In genomic region chr11:560305-561147, GRCh38 we compare ENCODE assay signal across 1 cellular context.
A peak's percentile ranks its signal among the peaks of the same experiment; 100 is the strongest.
TF ChIP-seq lines count a peak whose summit lies in the region.

A gene with protein sequence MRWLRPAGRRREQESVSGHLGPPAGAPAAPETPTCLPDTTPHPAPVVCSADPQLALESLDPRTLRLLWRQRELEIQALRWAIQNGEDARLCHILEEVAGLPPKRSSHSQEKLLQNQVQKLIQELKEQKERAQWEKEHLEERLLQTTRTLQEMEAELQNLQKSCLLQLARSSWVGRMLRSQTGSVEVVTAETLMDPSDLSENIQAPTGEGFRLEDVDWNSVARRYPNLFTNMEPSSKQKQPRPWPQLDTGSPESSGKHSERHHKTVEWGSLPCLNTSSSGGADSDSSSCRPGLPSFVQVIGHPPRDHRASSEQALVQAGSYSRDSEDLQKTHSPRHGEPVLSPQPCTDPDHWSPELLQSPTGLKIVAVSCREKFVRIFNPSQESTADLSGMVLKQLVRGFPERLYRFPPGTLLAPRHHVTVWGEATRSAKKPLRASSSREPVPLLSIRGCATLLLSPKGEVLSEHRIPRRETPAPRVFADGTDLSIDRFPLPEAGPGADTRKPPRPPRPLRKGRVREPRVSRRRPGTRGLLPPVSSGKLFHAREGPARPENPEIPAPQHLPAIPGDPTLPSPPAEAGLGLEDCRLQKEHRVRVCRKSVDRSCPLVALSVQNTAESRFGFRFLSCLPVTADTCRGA (minus strand): TSS chr11:560738. CDS start chr11:560716, 22 bp downstream.
A gene with protein sequence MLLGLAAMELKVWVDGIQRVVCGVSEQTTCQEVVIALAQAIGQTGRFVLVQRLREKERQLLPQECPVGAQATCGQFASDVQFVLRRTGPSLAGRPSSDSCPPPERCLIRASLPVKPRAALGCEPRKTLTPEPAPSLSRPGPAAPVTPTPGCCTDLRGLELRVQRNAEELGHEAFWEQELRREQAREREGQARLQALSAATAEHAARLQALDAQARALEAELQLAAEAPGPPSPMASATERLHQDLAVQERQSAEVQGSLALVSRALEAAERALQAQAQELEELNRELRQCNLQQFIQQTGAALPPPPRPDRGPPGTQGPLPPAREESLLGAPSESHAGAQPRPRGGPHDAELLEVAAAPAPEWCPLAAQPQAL (plus strand): TSS chr11:560970. CDS start chr11:561769, 799 bp downstream.

TF ChIP-seq in K562, 482 proteins besides CTCF, POLR2A, EP300 and RAD21 (continued from another document and continues in another):
- TF ChIP-seq, protein P1, sequence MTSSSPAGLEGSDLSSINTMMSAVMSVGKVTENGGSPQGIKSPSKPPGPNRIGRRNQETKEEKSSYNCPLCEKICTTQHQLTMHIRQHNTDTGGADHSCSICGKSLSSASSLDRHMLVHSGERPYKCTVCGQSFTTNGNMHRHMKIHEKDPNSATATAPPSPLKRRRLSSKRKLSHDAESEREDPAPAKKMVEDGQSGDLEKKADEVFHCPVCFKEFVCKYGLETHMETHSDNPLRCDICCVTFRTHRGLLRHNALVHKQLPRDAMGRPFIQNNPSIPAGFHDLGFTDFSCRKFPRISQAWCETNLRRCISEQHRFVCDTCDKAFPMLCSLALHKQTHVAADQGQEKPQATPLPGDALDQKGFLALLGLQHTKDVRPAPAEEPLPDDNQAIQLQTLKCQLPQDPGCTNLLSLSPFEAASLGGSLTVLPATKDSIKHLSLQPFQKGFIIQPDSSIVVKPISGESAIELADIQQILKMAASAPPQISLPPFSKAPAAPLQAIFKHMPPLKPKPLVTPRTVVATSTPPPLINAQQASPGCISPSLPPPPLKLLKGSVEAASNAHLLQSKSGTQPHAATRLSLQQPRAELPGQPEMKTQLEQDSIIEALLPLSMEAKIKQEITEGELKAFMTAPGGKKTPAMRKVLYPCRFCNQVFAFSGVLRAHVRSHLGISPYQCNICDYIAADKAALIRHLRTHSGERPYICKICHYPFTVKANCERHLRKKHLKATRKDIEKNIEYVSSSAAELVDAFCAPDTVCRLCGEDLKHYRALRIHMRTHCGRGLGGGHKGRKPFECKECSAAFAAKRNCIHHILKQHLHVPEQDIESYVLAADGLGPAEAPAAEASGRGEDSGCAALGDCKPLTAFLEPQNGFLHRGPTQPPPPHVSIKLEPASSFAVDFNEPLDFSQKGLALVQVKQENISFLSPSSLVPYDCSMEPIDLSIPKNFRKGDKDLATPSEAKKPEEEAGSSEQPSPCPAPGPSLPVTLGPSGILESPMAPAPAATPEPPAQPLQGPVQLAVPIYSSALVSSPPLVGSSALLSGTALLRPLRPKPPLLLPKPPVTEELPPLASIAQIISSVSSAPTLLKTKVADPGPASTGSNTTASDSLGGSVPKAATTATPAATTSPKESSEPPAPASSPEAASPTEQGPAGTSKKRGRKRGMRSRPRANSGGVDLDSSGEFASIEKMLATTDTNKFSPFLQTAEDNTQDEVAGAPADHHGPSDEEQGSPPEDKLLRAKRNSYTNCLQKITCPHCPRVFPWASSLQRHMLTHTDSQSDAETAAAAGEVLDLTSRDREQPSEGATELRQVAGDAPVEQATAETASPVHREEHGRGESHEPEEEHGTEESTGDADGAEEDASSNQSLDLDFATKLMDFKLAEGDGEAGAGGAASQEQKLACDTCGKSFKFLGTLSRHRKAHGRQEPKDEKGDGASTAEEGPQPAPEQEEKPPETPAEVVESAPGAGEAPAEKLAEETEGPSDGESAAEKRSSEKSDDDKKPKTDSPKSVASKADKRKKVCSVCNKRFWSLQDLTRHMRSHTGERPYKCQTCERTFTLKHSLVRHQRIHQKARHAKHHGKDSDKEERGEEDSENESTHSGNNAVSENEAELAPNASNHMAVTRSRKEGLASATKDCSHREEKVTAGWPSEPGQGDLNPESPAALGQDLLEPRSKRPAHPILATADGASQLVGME (CRISPR knock-in tag; IDR thresholded peaks at IDR 0.05) = peak; percentile 57; the same call in 1 of the 2 replicates
- TF ChIP-seq FIP1L1 (IDR thresholded peaks at IDR 0.05; ENCODE audit: low read depth, low read length, poor library complexity, severe bottlenecking) (peak; percentile 67), ZBTB17 (CRISPR knock-in tag; IDR thresholded peaks at IDR 0.05) (peak; percentile 81), FOXK2 (conservative IDR thresholded peaks at IDR 0.05 in 1 of 2, IDR thresholded peaks at IDR 0.05 in 1 of 2; ENCODE audit: low read depth in 2 of 2) (no peak), HBP1 (CRISPR knock-in tag; IDR thresholded peaks at IDR 0.05) (no peak), ZNF197 (CRISPR knock-in tag; IDR thresholded peaks at IDR 0.05; ENCODE audit: low read depth) (no peak), JUNB (CRISPR knock-in tag; conservative IDR thresholded peaks at IDR 0.05) (no peak), ZKSCAN1 (IDR thresholded peaks at IDR 0.05; ENCODE audit: low read depth, low read length) (no peak), BRF1 (IDR thresholded peaks at IDR 0.05; ENCODE audit: borderline replicate concordance, extremely low read depth, insufficient read length) (no peak), HMG20B (CRISPR knock-in tag; IDR thresholded peaks at IDR 0.05) (no peak), RFX1 (IDR thresholded peaks at IDR 0.05) (no peak), CGGBP1 (CRISPR knock-in tag; IDR thresholded peaks at IDR 0.05) (no peak), ZNF41 (CRISPR knock-in tag; conservative IDR thresholded peaks at IDR 0.05) (no peak), ZNF764 (CRISPR knock-in tag; IDR thresholded peaks at IDR 0.05; ENCODE audit: low read depth) (0 out of 2 replicates have a peak, but pooled peaks have one; percentile 27), RBM25 (IDR thresholded peaks at IDR 0.05; ENCODE audit: low read depth, low read length, severe bottlenecking) (peak; percentile 99), SMAD2 (IDR thresholded peaks at IDR 0.05; ENCODE audit: low read depth, low read length) (no peak), TFAP4 (CRISPR knock-in tag; IDR thresholded peaks at IDR 0.05; ENCODE audit: borderline replicate concordance) (peak; percentile 57; the same call in 1 of the 2 replicates), PCBP1 (IDR thresholded peaks at IDR 0.05; ENCODE audit: low read depth, low read length, poor library complexity, severe bottlenecking) (peak; percentile 11), ETV1 (tag; conservative IDR thresholded peaks at IDR 0.05; ENCODE audit: low read depth) (no peak), TEAD2 (tag; IDR thresholded peaks at IDR 0.05) (no peak), NR2C1 (IDR thresholded peaks at IDR 0.05) (peak; percentile 72), NR2C1 (tag; IDR thresholded peaks at IDR 0.05) (peak; percentile 72), RFX7 (CRISPR knock-in tag; IDR thresholded peaks at IDR 0.05) (no peak), YBX1 (IDR thresholded peaks at IDR 0.05) (no peak), SMAD4 (CRISPR knock-in tag; conservative IDR thresholded peaks at IDR 0.05) (peak; percentile 16)
- TF ChIP-seq, protein P2, sequence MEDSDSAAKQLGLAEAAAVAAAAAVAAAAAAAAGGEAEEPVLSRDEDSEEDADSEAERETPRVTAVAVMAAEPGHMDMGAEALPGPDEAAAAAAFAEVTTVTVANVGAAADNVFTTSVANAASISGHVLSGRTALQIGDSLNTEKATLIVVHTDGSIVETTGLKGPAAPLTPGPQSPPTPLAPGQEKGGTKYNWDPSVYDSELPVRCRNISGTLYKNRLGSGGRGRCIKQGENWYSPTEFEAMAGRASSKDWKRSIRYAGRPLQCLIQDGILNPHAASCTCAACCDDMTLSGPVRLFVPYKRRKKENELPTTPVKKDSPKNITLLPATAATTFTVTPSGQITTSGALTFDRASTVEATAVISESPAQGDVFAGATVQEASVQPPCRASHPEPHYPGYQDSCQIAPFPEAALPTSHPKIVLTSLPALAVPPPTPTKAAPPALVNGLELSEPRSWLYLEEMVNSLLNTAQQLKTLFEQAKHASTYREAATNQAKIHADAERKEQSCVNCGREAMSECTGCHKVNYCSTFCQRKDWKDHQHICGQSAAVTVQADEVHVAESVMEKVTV (CRISPR knock-in tag; IDR thresholded peaks at IDR 0.05) = no peak
- TF ChIP-seq, protein P3, sequence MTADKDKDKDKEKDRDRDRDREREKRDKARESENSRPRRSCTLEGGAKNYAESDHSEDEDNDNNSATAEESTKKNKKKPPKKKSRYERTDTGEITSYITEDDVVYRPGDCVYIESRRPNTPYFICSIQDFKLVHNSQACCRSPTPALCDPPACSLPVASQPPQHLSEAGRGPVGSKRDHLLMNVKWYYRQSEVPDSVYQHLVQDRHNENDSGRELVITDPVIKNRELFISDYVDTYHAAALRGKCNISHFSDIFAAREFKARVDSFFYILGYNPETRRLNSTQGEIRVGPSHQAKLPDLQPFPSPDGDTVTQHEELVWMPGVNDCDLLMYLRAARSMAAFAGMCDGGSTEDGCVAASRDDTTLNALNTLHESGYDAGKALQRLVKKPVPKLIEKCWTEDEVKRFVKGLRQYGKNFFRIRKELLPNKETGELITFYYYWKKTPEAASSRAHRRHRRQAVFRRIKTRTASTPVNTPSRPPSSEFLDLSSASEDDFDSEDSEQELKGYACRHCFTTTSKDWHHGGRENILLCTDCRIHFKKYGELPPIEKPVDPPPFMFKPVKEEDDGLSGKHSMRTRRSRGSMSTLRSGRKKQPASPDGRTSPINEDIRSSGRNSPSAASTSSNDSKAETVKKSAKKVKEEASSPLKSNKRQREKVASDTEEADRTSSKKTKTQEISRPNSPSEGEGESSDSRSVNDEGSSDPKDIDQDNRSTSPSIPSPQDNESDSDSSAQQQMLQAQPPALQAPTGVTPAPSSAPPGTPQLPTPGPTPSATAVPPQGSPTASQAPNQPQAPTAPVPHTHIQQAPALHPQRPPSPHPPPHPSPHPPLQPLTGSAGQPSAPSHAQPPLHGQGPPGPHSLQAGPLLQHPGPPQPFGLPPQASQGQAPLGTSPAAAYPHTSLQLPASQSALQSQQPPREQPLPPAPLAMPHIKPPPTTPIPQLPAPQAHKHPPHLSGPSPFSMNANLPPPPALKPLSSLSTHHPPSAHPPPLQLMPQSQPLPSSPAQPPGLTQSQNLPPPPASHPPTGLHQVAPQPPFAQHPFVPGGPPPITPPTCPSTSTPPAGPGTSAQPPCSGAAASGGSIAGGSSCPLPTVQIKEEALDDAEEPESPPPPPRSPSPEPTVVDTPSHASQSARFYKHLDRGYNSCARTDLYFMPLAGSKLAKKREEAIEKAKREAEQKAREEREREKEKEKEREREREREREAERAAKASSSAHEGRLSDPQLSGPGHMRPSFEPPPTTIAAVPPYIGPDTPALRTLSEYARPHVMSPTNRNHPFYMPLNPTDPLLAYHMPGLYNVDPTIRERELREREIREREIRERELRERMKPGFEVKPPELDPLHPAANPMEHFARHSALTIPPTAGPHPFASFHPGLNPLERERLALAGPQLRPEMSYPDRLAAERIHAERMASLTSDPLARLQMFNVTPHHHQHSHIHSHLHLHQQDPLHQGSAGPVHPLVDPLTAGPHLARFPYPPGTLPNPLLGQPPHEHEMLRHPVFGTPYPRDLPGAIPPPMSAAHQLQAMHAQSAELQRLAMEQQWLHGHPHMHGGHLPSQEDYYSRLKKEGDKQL (CRISPR knock-in tag; IDR thresholded peaks at IDR 0.05; ENCODE audit: borderline replicate concordance) = no peak
- TF ChIP-seq, protein P4, sequence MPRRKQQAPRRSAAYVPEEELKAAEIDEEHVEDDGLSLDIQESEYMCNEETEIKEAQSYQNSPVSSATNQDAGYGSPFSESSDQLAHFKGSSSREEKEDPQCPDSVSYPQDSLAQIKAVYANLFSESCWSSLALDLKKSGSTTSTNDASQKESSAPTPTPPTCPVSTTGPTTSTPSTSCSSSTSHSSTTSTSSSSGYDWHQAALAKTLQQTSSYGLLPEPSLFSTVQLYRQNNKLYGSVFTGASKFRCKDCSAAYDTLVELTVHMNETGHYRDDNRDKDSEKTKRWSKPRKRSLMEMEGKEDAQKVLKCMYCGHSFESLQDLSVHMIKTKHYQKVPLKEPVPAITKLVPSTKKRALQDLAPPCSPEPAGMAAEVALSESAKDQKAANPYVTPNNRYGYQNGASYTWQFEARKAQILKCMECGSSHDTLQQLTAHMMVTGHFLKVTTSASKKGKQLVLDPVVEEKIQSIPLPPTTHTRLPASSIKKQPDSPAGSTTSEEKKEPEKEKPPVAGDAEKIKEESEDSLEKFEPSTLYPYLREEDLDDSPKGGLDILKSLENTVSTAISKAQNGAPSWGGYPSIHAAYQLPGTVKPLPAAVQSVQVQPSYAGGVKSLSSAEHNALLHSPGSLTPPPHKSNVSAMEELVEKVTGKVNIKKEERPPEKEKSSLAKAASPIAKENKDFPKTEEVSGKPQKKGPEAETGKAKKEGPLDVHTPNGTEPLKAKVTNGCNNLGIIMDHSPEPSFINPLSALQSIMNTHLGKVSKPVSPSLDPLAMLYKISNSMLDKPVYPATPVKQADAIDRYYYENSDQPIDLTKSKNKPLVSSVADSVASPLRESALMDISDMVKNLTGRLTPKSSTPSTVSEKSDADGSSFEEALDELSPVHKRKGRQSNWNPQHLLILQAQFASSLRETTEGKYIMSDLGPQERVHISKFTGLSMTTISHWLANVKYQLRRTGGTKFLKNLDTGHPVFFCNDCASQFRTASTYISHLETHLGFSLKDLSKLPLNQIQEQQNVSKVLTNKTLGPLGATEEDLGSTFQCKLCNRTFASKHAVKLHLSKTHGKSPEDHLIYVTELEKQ (CRISPR knock-in tag; IDR thresholded peaks at IDR 0.05) = no peak
- TF ChIP-seq, protein P5, sequence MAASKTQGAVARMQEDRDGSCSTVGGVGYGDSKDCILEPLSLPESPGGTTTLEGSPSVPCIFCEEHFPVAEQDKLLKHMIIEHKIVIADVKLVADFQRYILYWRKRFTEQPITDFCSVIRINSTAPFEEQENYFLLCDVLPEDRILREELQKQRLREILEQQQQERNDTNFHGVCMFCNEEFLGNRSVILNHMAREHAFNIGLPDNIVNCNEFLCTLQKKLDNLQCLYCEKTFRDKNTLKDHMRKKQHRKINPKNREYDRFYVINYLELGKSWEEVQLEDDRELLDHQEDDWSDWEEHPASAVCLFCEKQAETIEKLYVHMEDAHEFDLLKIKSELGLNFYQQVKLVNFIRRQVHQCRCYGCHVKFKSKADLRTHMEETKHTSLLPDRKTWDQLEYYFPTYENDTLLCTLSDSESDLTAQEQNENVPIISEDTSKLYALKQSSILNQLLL (CRISPR knock-in tag; IDR thresholded peaks at IDR 0.05; ENCODE audit: borderline replicate concordance) = no peak
